In the genomic region with DNA sequence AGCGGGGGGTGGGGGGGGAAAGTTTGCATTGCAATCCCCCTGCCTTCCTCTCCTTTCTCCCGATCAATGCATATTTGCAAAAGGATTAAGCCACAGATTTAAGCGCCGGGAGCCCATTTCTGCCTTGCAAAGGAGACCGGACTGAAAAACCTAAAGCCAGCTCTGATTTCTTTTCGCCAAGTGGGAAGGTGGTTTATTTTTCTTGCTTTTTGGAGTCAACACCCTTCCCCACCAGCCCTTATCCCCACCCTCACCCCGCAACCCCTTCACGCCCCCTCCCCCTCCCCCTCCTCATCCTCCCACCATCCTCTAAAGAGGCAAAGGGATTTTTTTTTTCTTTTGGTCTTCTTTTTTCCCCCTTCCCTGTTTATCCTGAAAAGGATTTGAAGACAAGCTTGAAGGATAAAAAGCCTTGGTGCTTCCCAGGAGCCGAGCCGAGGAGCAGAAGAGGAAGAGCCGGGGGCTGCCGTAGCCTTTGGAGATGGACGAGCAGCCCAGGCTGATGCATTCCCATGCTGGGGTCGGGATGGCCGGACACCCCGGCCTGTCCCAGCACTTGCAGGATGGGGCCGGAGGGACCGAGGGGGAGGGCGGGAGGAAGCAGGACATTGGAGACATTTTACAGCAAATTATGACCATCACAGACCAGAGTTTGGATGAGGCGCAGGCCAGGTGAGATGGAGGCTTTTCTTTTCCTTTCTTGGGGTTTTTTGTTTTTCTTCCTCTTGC, we compare ENCODE assay signal across 8 cellular contexts. TPM values are rescaled to one million over a fixed set of nuclear protein-coding genes. Genes with fewer than 3 reads are reported as not detected.
DNase-seq lines count a peak whose midpoint lies in the region; TF ChIP-seq lines count a peak whose summit lies in the region.

No MANE protein-coding gene starts in this region.

- TF ChIP-seq CTCF in osteoblast (IDR thresholded peaks at IDR 0.05; ENCODE audit: extremely low read depth, low read depth, low read length) (no peak), GM13977 (IDR thresholded peaks at IDR 0.05; ENCODE audit: extremely low read depth, insufficient read depth, missing control alignments) (no peak)

- peak overlapping the region; percentile 73 to 89 (median 84) for H3K4me3 Mint-ChIP-seq in CD4-positive, alpha-beta memory T cell
- H3K4me3 Mint-ChIP-seq in IgD-negative memory B cell = peak overlapping the region; percentile 61 to 85 (median 66)
- peak overlapping the region; percentile 24 for H3K4me3 Mint-ChIP-seq in activated CD4-positive, alpha-beta memory T cell treated with anti-CD3 and anti-CD28 coated beads, Interleukin-2, amount 10 ng/mL, durations not matched to agents 7 days and 5 days

- peak overlapping the region; percentile 73 for H3K4me2 ChIP-seq in osteoblast (ENCODE audit: insufficient read depth, low read length)

- H3K27me3 ChIP-seq in CD4-positive, alpha-beta memory T cell (ENCODE audit: insufficient read depth, low read length) = no peaks in the 10 kb centered on the region
- peaks cover 3% of the 10 kb centered on the region for H3K27me3 ChIP-seq in osteoblast (ENCODE audit: insufficient read depth, low read length)

- in situ Hi-C loops in GM13977 (cut with MboI; ENCODE audit: low pct_unique_long_range_greater_than_20kb, low sequenced_read_pairs, unreplicated experiment) = no loop called here

- H3K27ac ChIP-seq in CD4-positive, alpha-beta memory T cell (ENCODE audit: low read depth, low read length) = no peak overlapping the region
- H3K27ac ChIP-seq in osteoblast (ENCODE audit: low read depth, low read length) = no peak overlapping the region

- no peaks in the 10 kb centered on the region for H3K9me3 ChIP-seq in CD4-positive, alpha-beta memory T cell (ENCODE audit: control insufficient read depth in 1 of 2, low read length in 2 of 2)
- H3K9me3 ChIP-seq in osteoblast (ENCODE audit: low read depth, low read length) = no peaks in the 10 kb centered on the region

- peak overlapping the region; percentile 59 for H2AFZ ChIP-seq in osteoblast (ENCODE audit: low read length)

- H3K79me2 ChIP-seq in osteoblast (ENCODE audit: insufficient read depth, low read length) = no peaks in the 10 kb centered on the region

- no peak for DNase-seq in CD4-positive, alpha-beta memory T cell
- no peak for DNase-seq in activated CD4-positive, alpha-beta memory T cell treated with anti-CD3 and anti-CD28 coated beads, Interleukin-2, amount 10 ng/mL, durations not matched to agents 7 days and 5 days
- DNase-seq in cardiac septum (ENCODE audit: low spot score) = peak; percentile 79
- peak; percentile 36 for DNase-seq in osteoblast (ENCODE audit: insufficient read length, low spot score, missing footprints)
- no peak for DNase-seq in SKM-1 (lab: John Stamatoyannopoulos, UW; ENCODE audit: unreplicated experiment)
- DNase-seq in GM13977 (ENCODE audit: low spot score) = no peak
- no peak for DNase-seq in cortex of kidney (lab: John Stamatoyannopoulos, UW)

- H3K4me1 ChIP-seq in CD4-positive, alpha-beta memory T cell (ENCODE audit: insufficient read depth, low read length) = peaks cover 6% of the 10 kb centered on the region
- no peaks in the 10 kb centered on the region for H3K4me1 ChIP-seq in osteoblast (ENCODE audit: insufficient read depth, low read length)

- peaks cover 2 to 20% (median 11%) of the 10 kb centered on the region in 4 donors for H3K4me1 Mint-ChIP-seq in CD4-positive, alpha-beta memory T cell
- H3K4me1 Mint-ChIP-seq in IgD-negative memory B cell = peaks cover 6 to 10% (median 8%) of the 10 kb centered on the region in 3 donors
- H3K4me1 Mint-ChIP-seq in activated CD4-positive, alpha-beta memory T cell treated with anti-CD3 and anti-CD28 coated beads, Interleukin-2, amount 10 ng/mL, durations not matched to agents 7 days and 5 days = peaks cover 3% of the 10 kb centered on the region

- H3K4me3 ChIP-seq in CD4-positive, alpha-beta memory T cell (ENCODE audit: low read length in 2 of 2) = no peak overlapping the region
- peak overlapping the region; percentile 68 for H3K4me3 ChIP-seq in osteoblast (ENCODE audit: insufficient read depth, low read length)

- CTCF ChIA-PET in CD4-positive, alpha-beta memory T cell (lab: Charles Lee; ENCODE audit: partially characterized antibody) = no interaction called here
- CTCF ChIA-PET in activated CD4-positive, alpha-beta memory T cell treated with anti-CD3 and anti-CD28 coated beads, Interleukin-2, amount 10 ng/mL, durations not matched to agents 7 days and 5 days (lab: Charles Lee) = interaction anchor here (1.1 kb wide), 1 partner anchor 15 kb away, joined by 4 read pairs; no protein-coding TSS in a partner anchor

- no peaks in the 10 kb centered on the region for H3K36me3 ChIP-seq in CD4-positive, alpha-beta memory T cell (ENCODE audit: insufficient read depth, low read length)
- H3K36me3 ChIP-seq in osteoblast (ENCODE audit: insufficient read depth, low read length) = no peaks in the 10 kb centered on the region

- no peaks in the 10 kb centered on the region for H4K20me1 ChIP-seq in osteoblast (ENCODE audit: insufficient read depth, low read length)

- intact Hi-C loops in CD4-positive, alpha-beta memory T cell (cut with micrococcal nuclease) = no loop called here
- intact Hi-C loops in cardiac septum (cut with DNase I) = loop anchor here (2.0 to 10.0 kb wide), 2 partner anchors 145 to 227 kb away; no protein-coding TSS in a partner anchor

- H3K27me3 Mint-ChIP-seq in CD4-positive, alpha-beta memory T cell = peaks cover 9 to 10% of the 10 kb centered on the region in 2 donors
- peaks cover 24% of the 10 kb centered on the region for H3K27me3 Mint-ChIP-seq in IgD-negative memory B cell
- peaks cover 22% of the 10 kb centered on the region for H3K27me3 Mint-ChIP-seq in activated CD4-positive, alpha-beta memory T cell treated with anti-CD3 and anti-CD28 coated beads, Interleukin-2, amount 10 ng/mL, durations not matched to agents 7 days and 5 days

- POLR2A ChIA-PET in CD4-positive, alpha-beta memory T cell (lab: Charles Lee; ENCODE audit: partially characterized antibody) = no interaction called here
- POLR2A ChIA-PET in activated CD4-positive, alpha-beta memory T cell treated with anti-CD3 and anti-CD28 coated beads, Interleukin-2, amount 10 ng/mL, durations not matched to agents 7 days and 5 days (lab: Charles Lee) = no interaction called here

- H3K36me3 Mint-ChIP-seq in CD4-positive, alpha-beta memory T cell = no peaks in the 10 kb centered on the region
- H3K36me3 Mint-ChIP-seq in IgD-negative memory B cell = no peaks in the 10 kb centered on the region
- no peaks in the 10 kb centered on the region for H3K36me3 Mint-ChIP-seq in activated CD4-positive, alpha-beta memory T cell treated with anti-CD3 and anti-CD28 coated beads, Interleukin-2, amount 10 ng/mL, durations not matched to agents 7 days and 5 days (ENCODE audit: low read depth)

- H3K27ac Mint-ChIP-seq in CD4-positive, alpha-beta memory T cell = peak overlapping the region in 1 of 7 donors; percentile 16
- H3K27ac Mint-ChIP-seq in IgD-negative memory B cell = no peak overlapping the region
- no peak overlapping the region for H3K27ac Mint-ChIP-seq in activated CD4-positive, alpha-beta memory T cell treated with anti-CD3 and anti-CD28 coated beads, Interleukin-2, amount 10 ng/mL, durations not matched to agents 7 days and 5 days

- peaks cover 0 to 7% (median 3%) of the 10 kb centered on the region in 8 donors for H3K9me3 Mint-ChIP-seq in CD4-positive, alpha-beta memory T cell
- peaks cover 2 to 3% (median 2%) of the 10 kb centered on the region in 3 donors for H3K9me3 Mint-ChIP-seq in IgD-negative memory B cell
- peaks cover 5% of the 10 kb centered on the region for H3K9me3 Mint-ChIP-seq in activated CD4-positive, alpha-beta memory T cell treated with anti-CD3 and anti-CD28 coated beads, Interleukin-2, amount 10 ng/mL, durations not matched to agents 7 days and 5 days

RNA-seq across cellular contexts. Expression of a gene that starts 0.5 kb away (rescaled TPM):
- under 1 TPM; 0.53 to 0.70 TPM for total RNA-seq in CD4-positive, alpha-beta memory T cell
- under 1 TPM in 1 of 2 donors, not detected in 1; 0.06 TPM for polyA plus RNA-seq in CD4-positive, alpha-beta memory T cell
- 0.34 TPM for polyA plus RNA-seq in IgD-negative memory B cell
- under 1 TPM; 0.18 to 0.23 TPM for total RNA-seq in activated CD4-positive, alpha-beta memory T cell treated with anti-CD3 and anti-CD28 coated beads, Interleukin-2, amount 10 ng/mL, durations not matched to agents 7 days and 5 days
- total RNA-seq in cardiac septum (52.2 TPM), osteoblast (10.1 and 15.3 TPM in 2 replicates)

Comparison
In these comparisons a context has a peak if more than half of its experiments do, and no peak if none do; other contexts are left out.
1. DNase-seq: peak in cardiac septum (single experiment) and osteoblast (single experiment); none in CD4-positive, alpha-beta memory T cell (0 of 5), activated CD4-positive, alpha-beta memory T cell treated with anti-CD3 and anti-CD28 coated beads, Interleukin-2, amount 10 ng/mL, durations not matched to agents 7 days and 5 days (single experiment), SKM-1 (single experiment), GM13977 (single experiment) and cortex of kidney (single experiment).
2. H3K4me3 Mint-ChIP-seq: peak in every context shown above with its lines; median percentile 84 in CD4-positive, alpha-beta memory T cell; 66 in IgD-negative memory B cell; 24 in activated CD4-positive, alpha-beta memory T cell treated with anti-CD3 and anti-CD28 coated beads, Interleukin-2, amount 10 ng/mL, durations not matched to agents 7 days and 5 days.